ENCODE assay signal across 8 cellular contexts in the genomic region with DNA sequence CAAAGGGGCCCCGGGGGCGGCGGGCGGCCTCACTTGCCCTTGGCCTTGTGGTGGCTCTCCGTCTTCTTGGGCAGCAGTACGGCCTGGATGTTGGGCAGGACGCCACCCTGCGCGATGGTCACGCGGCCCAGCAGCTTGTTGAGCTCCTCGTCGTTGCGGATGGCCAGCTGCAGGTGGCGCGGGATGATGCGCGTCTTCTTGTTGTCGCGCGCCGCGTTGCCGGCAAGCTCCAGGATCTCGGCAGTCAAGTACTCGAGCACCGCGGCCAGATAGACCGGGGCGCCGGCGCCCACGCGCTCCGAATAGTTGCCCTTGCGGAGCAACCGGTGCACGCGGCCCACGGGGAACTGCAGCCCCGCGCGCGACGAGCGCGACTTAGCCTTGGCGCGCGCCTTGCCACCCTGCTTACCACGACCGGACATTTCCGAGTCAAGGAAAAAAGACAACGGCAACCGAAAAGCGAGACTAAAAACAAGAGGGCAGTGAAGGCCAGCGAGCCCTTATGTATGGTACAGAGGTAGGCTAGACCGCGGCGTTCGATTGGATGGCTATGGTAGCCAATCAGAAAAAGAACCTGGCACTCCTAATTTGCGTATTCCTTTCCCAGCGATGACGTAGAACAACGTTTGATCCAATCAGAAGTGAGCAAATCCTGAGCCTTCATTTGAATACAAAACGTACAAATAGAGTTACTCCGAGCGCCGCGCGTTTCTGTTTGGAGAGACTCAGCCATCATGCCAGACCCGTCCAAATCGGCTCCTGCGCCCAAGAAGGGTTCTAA. TPM values are rescaled to one million over a fixed set of nuclear protein-coding genes. Genes with fewer than 3 reads are reported as not detected.
DNase-seq lines count a peak whose midpoint lies in the region; ATAC-seq and TF ChIP-seq lines count a peak whose summit lies in the region.

No MANE protein-coding gene starts in this region.

- H3K36me3 ChIP-seq in adrenal gland (replicated peaks in 1 of 2), result no peaks in the 10 kb centered on the region
- H3K36me3 ChIP-seq in upper lobe of right lung, result no peaks in the 10 kb centered on the region

- POLR2A ChIA-PET in HEK293T (lab: Yijun Ruan, JAX), result interaction anchor here (0.6 to 4.2 kb wide), 31 partner anchors 9 to 767 kb away, joined by 3 to 38 read pairs (median 4); partner anchors contain the start of genes RNF187 and TRIM11

- intact Hi-C loops in adrenal gland (cut with DNase I) (no loop called here), left cardiac atrium (cut with DNase I) (no loop called here), posterior vena cava (cut with DNase I) (no loop called here), upper lobe of right lung (cut with DNase I) (no loop called here)

- H3K4me1 ChIP-seq in adrenal gland (replicated peaks in 1 of 2), result peaks cover 23 to 37% of the 10 kb centered on the region in 2 donors
- H3K4me1 ChIP-seq in upper lobe of right lung, result no peaks in the 10 kb centered on the region

- peak; percentile 85 to 95 for TF ChIP-seq POLR2A in adrenal gland (IDR thresholded peaks at IDR 0.05)

- H3K27me3 ChIP-seq in adrenal gland, result no peaks in the 10 kb centered on the region
- peaks cover 57% of the 10 kb centered on the region for H3K27me3 ChIP-seq in upper lobe of right lung

- H3K27ac ChIP-seq in adrenal gland (peak overlapping the region; percentile 79 to 97 (median 90)), upper lobe of right lung (peak overlapping the region; percentile 70)

- CTCF ChIA-PET in HEK293T (lab: Yijun Ruan, JAX), result interaction anchor here (1.2 to 1.4 kb wide), 2 partner anchors 33 to 44 kb away, joined by 3 to 4 read pairs; no protein-coding TSS in a partner anchor

- H3K4me3 ChIP-seq in GM08714 (ENCODE audit: low read length), result peak overlapping the region; percentile 66
- H3K4me3 ChIP-seq in adrenal gland, result peak overlapping the region in 3 of 4 donors; percentile 23 to 67 (median 30)
- H3K4me3 ChIP-seq in upper lobe of right lung, result peak overlapping the region; percentile 42

- DNase-seq in HEK293T (ENCODE audit: extremely low spot score) (peak; percentile 98), NCI-H1092 treated with DMSO at 0.1 percent for 48 hours (lab: John Stamatoyannopoulos, UW) (peak; percentile 100), SW480 (ENCODE audit: low spot score) (peak; percentile 100), adrenal gland (peak; percentile 87 to 98 (median 94)), left cardiac atrium (peak; percentile 89), posterior vena cava (ENCODE audit: low spot score) (peak; percentile 94), upper lobe of right lung (peak; percentile 88)

- TF ChIP-seq CTCF in adrenal gland (IDR thresholded peaks at IDR 0.05) (peak in 5 of 6 experiments; percentile 32 to 61 (median 49)), upper lobe of right lung (IDR thresholded peaks at IDR 0.05) (peak; percentile 20)

- 1% methylated on average over 26 to 74 of the region's 74 CpGs for WGBS in adrenal gland, 4 donors

- ATAC-seq in left cardiac atrium (peak; percentile 96 to 97), upper lobe of right lung (peak; percentile 92)

- no peaks in the 10 kb centered on the region for H3K9me3 ChIP-seq in adrenal gland (replicated peaks in 1 of 3)
- no peaks in the 10 kb centered on the region for H3K9me3 ChIP-seq in upper lobe of right lung

TF ChIP-seq in HEK293T, 16 proteins besides CTCF, POLR2A, EP300 and RAD21:
- TF ChIP-seq CTBP1 (IDR thresholded peaks at IDR 0.05; ENCODE audit: borderline replicate concordance), result peak; percentile 94
- no peak; the same call in 1 of the 2 replicates for TF ChIP-seq LEF1 (IDR thresholded peaks at IDR 0.05; ENCODE audit: borderline replicate concordance)
- TF ChIP-seq HDGF (IDR thresholded peaks at IDR 0.05; ENCODE audit: borderline replicate concordance), result no peak
- TF ChIP-seq PKNOX1 (IDR thresholded peaks at IDR 0.05), result peak; percentile 12; the same call in 1 of the 2 replicates
- TF ChIP-seq FOXA1 (IDR thresholded peaks at IDR 0.05), result no peak
- TF ChIP-seq SUZ12 (IDR thresholded peaks at IDR 0.05), result no peak
- peak; percentile 83 for TF ChIP-seq FOXK2 (IDR thresholded peaks at IDR 0.05)
- peak; percentile 92 for TF ChIP-seq ELF4 (IDR thresholded peaks at IDR 0.05)
- no peak for TF ChIP-seq BHLHE40 (IDR thresholded peaks at IDR 0.05; ENCODE audit: borderline replicate concordance)
- TF ChIP-seq SP1 (IDR thresholded peaks at IDR 0.05), result no peak
- TF ChIP-seq ARNT (IDR thresholded peaks at IDR 0.05), result no peak
- TF ChIP-seq NFRKB (IDR thresholded peaks at IDR 0.05), result peak; percentile 84; the same call in 1 of the 2 replicates
- peak; percentile 71 for TF ChIP-seq TARDBP (IDR thresholded peaks at IDR 0.05)
- no peak for TF ChIP-seq FOXM1 (IDR thresholded peaks at IDR 0.05; ENCODE audit: borderline replicate concordance)
- TF ChIP-seq ZNF384 (IDR thresholded peaks at IDR 0.05), result no peak
- TF ChIP-seq L3MBTL2 (conservative IDR thresholded peaks at IDR 0.05), result peak; percentile 85

RNA-seq across cellular contexts. Expression of gene RNF187, which starts 29.6 kb away (rescaled TPM):
- total RNA-seq in adrenal gland, result 100 to 1,000 TPM in 6 of 8 donors, 10 to 100 TPM in 2; 60.2 to 306 (median 236) TPM
- 100 to 1,000 TPM in 1 of 3 donors, 10 to 100 TPM in 2; 35.3 to 110 (median 40.6) TPM for polyA plus RNA-seq in adrenal gland
- total RNA-seq in left cardiac atrium, result 10 to 100 TPM; 78.4 to 88.2 TPM
- 10 to 100 TPM; 61.6 to 64.3 TPM for total RNA-seq in posterior vena cava
- 88.8 TPM for total RNA-seq in upper lobe of right lung

RNA-seq across cellular contexts. Expression of gene TRIM17, which starts 40.9 kb away (rescaled TPM):
- 1 to 10 TPM in 3 of 8 donors, under 1 TPM in 3, not detected in 2; 0.42 to 7.4 (median 1.2) TPM for total RNA-seq in adrenal gland
- 1 to 10 TPM in 1 of 3 donors, under 1 TPM in 1, not detected in 1; 0.74 to 1.8 TPM for polyA plus RNA-seq in adrenal gland
- under 1 TPM; 0.42 to 0.88 TPM for total RNA-seq in left cardiac atrium
- total RNA-seq in posterior vena cava, result 1 to 10 TPM in 1 of 2 donors, under 1 TPM in 1; 0.38 to 1.9 TPM
- total RNA-seq in upper lobe of right lung, result 2.6 TPM

RNA-seq across cellular contexts. Expression of gene TRIM11, which starts 51.0 kb away (rescaled TPM):
- total RNA-seq in adrenal gland (10 to 100 TPM; 12.1 to 26.7 (median 19.1) TPM), left cardiac atrium (1 to 10 TPM; 9.0 to 9.5 TPM), posterior vena cava (10 to 100 TPM; 12.7 to 13.3 TPM), upper lobe of right lung (22.8 TPM)
- 10 to 100 TPM in 2 of 3 donors, 1 to 10 TPM in 1; 3.5 to 17.2 (median 12.8) TPM for polyA plus RNA-seq in adrenal gland

Comparison
In these comparisons a context has a peak if more than half of its experiments do, and no peak if none do; other contexts are left out.
1. Peak in every context shown above with its lines: DNase-seq, ATAC-seq, H3K4me3 ChIP-seq and H3K27ac ChIP-seq.